In the genomic region with DNA sequence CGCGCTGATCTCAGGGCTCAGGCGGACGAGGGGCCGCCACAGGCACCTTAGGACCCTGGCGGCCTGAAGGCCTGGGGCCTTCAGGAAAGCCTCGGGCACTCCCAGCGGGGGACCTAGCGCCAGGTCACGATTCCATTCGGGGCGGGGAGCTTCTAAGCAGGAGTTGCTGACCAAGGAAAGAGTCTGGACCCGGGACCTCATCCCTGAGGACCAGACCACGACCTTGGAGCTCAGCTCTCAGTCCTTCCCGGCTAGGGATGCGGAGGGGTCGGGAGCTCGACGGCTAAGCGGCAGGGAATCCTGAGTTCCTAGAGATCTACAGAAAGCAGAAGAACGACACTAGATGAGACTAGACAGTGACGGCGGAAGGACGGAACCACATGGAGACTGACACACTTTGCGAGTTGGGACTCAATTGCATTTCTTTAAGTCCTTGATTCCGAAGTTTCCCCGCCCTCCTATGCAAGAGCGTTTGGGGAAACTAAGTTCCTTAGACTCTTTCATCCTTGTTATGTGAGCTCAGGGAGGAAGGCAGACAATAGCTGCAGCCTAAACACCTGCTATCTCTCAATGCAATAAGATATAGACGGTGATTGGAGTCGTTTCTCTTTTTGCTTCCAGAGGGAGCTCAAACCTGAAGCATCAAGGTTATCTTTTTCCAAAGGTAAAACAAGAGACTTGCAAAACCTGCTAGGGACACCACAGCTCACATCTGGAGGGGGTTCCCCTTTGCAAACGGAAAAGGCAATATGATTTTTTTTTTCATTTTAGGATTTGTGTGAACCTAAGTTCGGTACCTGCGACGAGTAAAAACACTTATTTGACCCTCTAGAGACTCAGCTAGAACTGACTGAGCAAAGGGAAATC, we compare ENCODE assay signal across 13 cellular contexts. TPM values are rescaled to one million over a fixed set of nuclear protein-coding genes. Genes with fewer than 3 reads are reported as not detected.
A peak's percentile ranks its signal among the peaks of the same experiment; 100 is the strongest.
DNase-seq lines count a peak whose midpoint lies in the region; ATAC-seq and TF ChIP-seq lines count a peak whose summit lies in the region.
"Had no signal": no experiment of that assay in that cellular context is flagged by ENCODE, and none has a peak within 500 bp of the region (broad histone marks: within the 10 kb centered on the region; RNA-seq: fewer than 3 reads in every experiment).

No MANE protein-coding gene starts in this region.

- H3K27me3 Mint-ChIP-seq in activated CD4-positive, alpha-beta T cell treated with anti-CD3 and anti-CD28 coated beads, Interleukin-2, amount 10 ng/mL, durations not matched to agents 24 days and 14 days: peaks cover 76% of the 10 kb centered on the region
- H3K27me3 Mint-ChIP-seq in activated B cell treated with CpG ODN at 0.5 μM for 24 hours: peaks cover 75% of the 10 kb centered on the region

- intact Hi-C loops in activated CD4-positive, alpha-beta T cell treated with anti-CD3 and anti-CD28 coated beads, Interleukin-2, amount 10 ng/mL, durations not matched to agents 24 days and 14 days (cut with micrococcal nuclease): loop anchor here (5.0 kb wide), 1 partner anchor 36 kb away; no protein-coding TSS in a partner anchor
- intact Hi-C loops in activated B cell treated with CpG ODN at 0.5 μM for 24 hours (cut with micrococcal nuclease): loop anchor here (2.0 to 5.0 kb wide), 2 partner anchors 13 to 36 kb away; no protein-coding TSS in a partner anchor

- CTCF ChIA-PET in activated B cell treated with CpG ODN at 0.5 μM for 24 hours (lab: Charles Lee): interaction anchor here (1.1 to 1.2 kb wide), 2 partner anchors 35 to 230 kb away, joined by 4 read pairs; no protein-coding TSS in a partner anchor

- POLR2A ChIA-PET in activated B cell treated with CpG ODN at 0.5 μM for 24 hours (lab: Charles Lee): interaction anchor here (0.6 kb wide), 1 partner anchor 24 kb away, joined by 3 read pairs; no protein-coding TSS in a partner anchor

- H3K9me3 Mint-ChIP-seq in activated CD4-positive, alpha-beta T cell treated with anti-CD3 and anti-CD28 coated beads, Interleukin-2, amount 10 ng/mL, durations not matched to agents 24 days and 14 days: peaks cover 7% of the 10 kb centered on the region
- no peaks in the 10 kb centered on the region for H3K9me3 Mint-ChIP-seq in activated B cell treated with CpG ODN at 0.5 μM for 24 hours

- H3K4me1 Mint-ChIP-seq in activated CD4-positive, alpha-beta T cell treated with anti-CD3 and anti-CD28 coated beads, Interleukin-2, amount 10 ng/mL, durations not matched to agents 24 days and 14 days: peaks cover 3% of the 10 kb centered on the region
- H3K4me1 Mint-ChIP-seq in activated B cell treated with CpG ODN at 0.5 μM for 24 hours: peaks cover 17% of the 10 kb centered on the region

- H3K27ac Mint-ChIP-seq in activated CD4-positive, alpha-beta T cell treated with anti-CD3 and anti-CD28 coated beads, Interleukin-2, amount 10 ng/mL, durations not matched to agents 24 days and 14 days: peak overlapping the region; percentile 60
- peak overlapping the region; percentile 24 for H3K27ac Mint-ChIP-seq in activated B cell treated with CpG ODN at 0.5 μM for 24 hours

- peak; percentile 56 for DNase-seq in activated CD4-positive, alpha-beta T cell treated with anti-CD3 and anti-CD28 coated beads, Interleukin-2, amount 10 ng/mL, durations not matched to agents 24 days and 14 days
- DNase-seq in activated CD4-positive, alpha-beta T cell treated with anti-CD3 and anti-CD28 coated beads for 48 hours: no peak
- no peak for DNase-seq in activated B cell treated with CpG ODN at 0.5 μM for 24 hours
- no peak for DNase-seq in skeletal muscle cell (ENCODE audit: low read depth)
- no peak for DNase-seq in COR-L47 (lab: John Stamatoyannopoulos, UW)
- DNase-seq in NCI-H1436 (lab: John Stamatoyannopoulos, UW): no peak
- DNase-seq: ACHN; activated CD4-positive, alpha-beta T cell treated with anti-CD3 and anti-CD28 coated beads, Interleukin-2, amount 50 U/mL, for 1 hour; stimulated activated CD4-positive, alpha-beta T cell treated with anti-CD3 and anti-CD28 coated beads, Interleukin-4, amount 100 ng/mL, for 4 hours had no signal

- no peak overlapping the region for H3K4me3 Mint-ChIP-seq in activated CD4-positive, alpha-beta T cell treated with anti-CD3 and anti-CD28 coated beads, Interleukin-2, amount 10 ng/mL, durations not matched to agents 24 days and 14 days
- H3K4me3 Mint-ChIP-seq in activated B cell treated with CpG ODN at 0.5 μM for 24 hours: peak overlapping the region; percentile 7

- H3K9me3 ChIP-seq in iPS-18c (ENCODE audit: control insufficient read depth, insufficient read depth, low read length): peaks cover 2% of the 10 kb centered on the region
- H3K9me3 ChIP-seq: gastroesophageal sphincter had no signal

- ATAC-seq in activated B cell treated with CpG ODN at 0.5 μM for 24 hours (ENCODE audit: low read depth): no peak
- no peak for ATAC-seq in HG02571 (IDR thresholded peaks at IDR 0.05; ENCODE audit: unreplicated experiment)
- ATAC-seq: Right ventricle myocardium inferior had no signal

- peaks cover 2% of the 10 kb centered on the region for H3K36me3 Mint-ChIP-seq in activated CD4-positive, alpha-beta T cell treated with anti-CD3 and anti-CD28 coated beads, Interleukin-2, amount 10 ng/mL, durations not matched to agents 24 days and 14 days (ENCODE audit: low read depth)
- no peaks in the 10 kb centered on the region for H3K36me3 Mint-ChIP-seq in activated B cell treated with CpG ODN at 0.5 μM for 24 hours (ENCODE audit: low read depth)

- TF ChIP-seq CTCF in activated B cell treated with CpG ODN at 0.5 μM for 24 hours (IDR thresholded peaks at IDR 0.05): no peak

- H3K4me3 ChIP-seq in iPS-18c (ENCODE audit: insufficient read depth, low read depth, low read length) (peak overlapping the region; percentile 43; the same call in 1 of the 2 replicates), skeletal muscle cell (ENCODE audit: low read depth, low read length) (peak overlapping the region; percentile 43)

RNA-seq across cellular contexts. Expression of a gene that starts 9.7 kb away (rescaled TPM):
- total RNA-seq in activated CD4-positive, alpha-beta T cell treated with anti-CD3 and anti-CD28 coated beads, Interleukin-2, amount 10 ng/mL, durations not matched to agents 24 days and 14 days: not detected in 2 replicates
- total RNA-seq in activated B cell treated with CpG ODN at 0.5 μM for 24 hours: 0.15 TPM in 1 of 2 replicates, not detected in the other

RNA-seq across cellular contexts. Expression of a gene that starts 11.7 kb away (rescaled TPM):
- total RNA-seq in activated CD4-positive, alpha-beta T cell treated with anti-CD3 and anti-CD28 coated beads, Interleukin-2, amount 10 ng/mL, durations not matched to agents 24 days and 14 days: not detected in 2 replicates
- not detected in 2 replicates for total RNA-seq in activated B cell treated with CpG ODN at 0.5 μM for 24 hours
